Comparison of ENCODE assay signal across 20 cellular contexts in genomic region chr21:24163539-24163938, GRCh38.
DNase-seq lines count a peak whose midpoint lies in the region; ATAC-seq and TF ChIP-seq lines count a peak whose summit lies in the region.
"Had no signal": no experiment of that assay in that cellular context is flagged by ENCODE, and none has a peak within 500 bp of the region (broad histone marks: within the 10 kb centered on the region; RNA-seq: fewer than 3 reads in every experiment).

No MANE protein-coding gene starts in this region.

- no peaks in the 10 kb centered on the region for H3K27me3 ChIP-seq in Caco-2 (replicated peaks; ENCODE audit: control insufficient read depth, insufficient read depth, low read length)
- H3K27me3 ChIP-seq: BLaER1 treated with 17β-estradiol and CSF1 and Interleukin-3, amounts not matched to agents 10 nM and 100 nM had no signal

- no peaks in the 10 kb centered on the region for H3K4me1 ChIP-seq in Caco-2
- H3K4me1 ChIP-seq: A549; BLaER1 treated with 17β-estradiol and CSF1 and Interleukin-3, amounts not matched to agents 10 nM and 100 nM had no signal

- no peak overlapping the region for H3K4me3 ChIP-seq in Caco-2 (ENCODE audit: low read depth, low read length)
- H3K4me3 ChIP-seq: A549; BLaER1 treated with 17β-estradiol and CSF1 and Interleukin-3, amounts not matched to agents 10 nM and 100 nM; SK-N-MC had no signal

- no TSS peak for BruUV-seq in Caco-2 (replicated peaks; lab: Mats Ljungman, UMichigan)

- no peak overlapping the region for H3K4me3 Mint-ChIP-seq in activated naive CD8-positive, alpha-beta T cell treated with anti-CD3 and anti-CD28 coated beads for 36 hours
- no peak overlapping the region for H3K4me3 Mint-ChIP-seq in Caco-2 (ENCODE audit: unreplicated experiment)
- H3K4me3 Mint-ChIP-seq: CD4-positive, alpha-beta T cell had no signal

- no peak for TF ChIP-seq CTCF in Caco-2 (IDR thresholded peaks at IDR 0.05; ENCODE audit: insufficient read depth in 1 of 2, low read depth in 1 of 2, low read length in 1 of 2, severe bottlenecking in 1 of 2, unreplicated experiment in 1 of 2)

- no peaks in the 10 kb centered on the region for H3K36me3 Mint-ChIP-seq in activated naive CD8-positive, alpha-beta T cell treated with anti-CD3 and anti-CD28 coated beads for 36 hours
- H3K36me3 Mint-ChIP-seq in Caco-2 (ENCODE audit: insufficient read depth, unreplicated experiment), result no peaks in the 10 kb centered on the region

- POLR2A ChIA-PET in Caco-2 (lab: Charles Lee), result no interaction called here

- CTCF ChIA-PET in Caco-2 (lab: Charles Lee), result no interaction called here

- H3K36me3 ChIP-seq in Caco-2 (ENCODE audit: control insufficient read depth, insufficient read depth, low read length), result no peaks in the 10 kb centered on the region
- H3K36me3 ChIP-seq: BLaER1 treated with 17β-estradiol and CSF1 and Interleukin-3, amounts not matched to agents 10 nM and 100 nM had no signal

- peaks cover 4% of the 10 kb centered on the region for H3K27me3 Mint-ChIP-seq in activated naive CD8-positive, alpha-beta T cell treated with anti-CD3 and anti-CD28 coated beads for 36 hours
- peaks cover 2% of the 10 kb centered on the region for H3K27me3 Mint-ChIP-seq in Caco-2 (ENCODE audit: insufficient read depth, unreplicated experiment)
- H3K27me3 Mint-ChIP-seq: CD4-positive, alpha-beta T cell had no signal

- intact Hi-C loops in Caco-2 (cut with micrococcal nuclease; ENCODE audit: unreplicated experiment), result no loop called here

- H3K4me1 Mint-ChIP-seq in activated naive CD8-positive, alpha-beta T cell treated with anti-CD3 and anti-CD28 coated beads for 36 hours, result no peaks in the 10 kb centered on the region
- no peaks in the 10 kb centered on the region for H3K4me1 Mint-ChIP-seq in Caco-2 (ENCODE audit: low read depth, unreplicated experiment)

- H3K27ac Mint-ChIP-seq in activated naive CD8-positive, alpha-beta T cell treated with anti-CD3 and anti-CD28 coated beads for 36 hours, result no peak overlapping the region
- H3K27ac Mint-ChIP-seq in Caco-2 (ENCODE audit: unreplicated experiment), result no peak overlapping the region
- H3K27ac Mint-ChIP-seq: CD4-positive, alpha-beta T cell had no signal

- ATAC-seq in GM19467 (IDR thresholded peaks at IDR 0.05; ENCODE audit: unreplicated experiment), result no peak
- ATAC-seq: A549 had no signal

- no peaks in the 10 kb centered on the region for H3K9me3 ChIP-seq in Caco-2
- H3K9me3 ChIP-seq: A549; BLaER1 treated with 17β-estradiol and CSF1 and Interleukin-3, amounts not matched to agents 10 nM and 100 nM had no signal

- no peaks in the 10 kb centered on the region for H3K9me3 Mint-ChIP-seq in activated naive CD8-positive, alpha-beta T cell treated with anti-CD3 and anti-CD28 coated beads for 36 hours
- no peaks in the 10 kb centered on the region for H3K9me3 Mint-ChIP-seq in Caco-2 (ENCODE audit: unreplicated experiment)
- H3K9me3 Mint-ChIP-seq: CD4-positive, alpha-beta T cell had no signal

- DNase-seq in DMS53 (lab: John Stamatoyannopoulos, UW) (peak; percentile 77), NCI-H1417 treated with DMSO at 0.1 percent for 48 hours (lab: John Stamatoyannopoulos, UW) (peak; percentile 52), NCI-H2081 treated with DMSO at 0.1 percent for 48 hours (lab: John Stamatoyannopoulos, UW) (peak; percentile 56), NCI-H748 treated with DMSO at 0.1 percent for 48 hours (lab: John Stamatoyannopoulos, UW) (peak; percentile 59), Caco-2 (no peak)
- no peak for DNase-seq in activated naive CD8-positive, alpha-beta T cell treated with anti-CD3 and anti-CD28 coated beads for 36 hours
- DNase-seq: AML-193; CD4-positive, alpha-beta T cell; DND-41; NCI-H1048; NCI-H1694 treated with DMSO at 0.1 percent for 48 hours; NCI-H345; NCI-H510A treated with DMSO at 0.1 percent for 48 hours; NCI-H82; RPMI8226; SIG-M5 had no signal

Comparison
In these comparisons a context has a peak if more than half of its experiments do, and no peak if none do; other contexts are left out.
1. DNase-seq: peak in DMS53 (single experiment), NCI-H1417 treated with DMSO at 0.1 percent for 48 hours (single experiment), NCI-H2081 treated with DMSO at 0.1 percent for 48 hours (single experiment) and NCI-H748 treated with DMSO at 0.1 percent for 48 hours (single experiment); none in activated naive CD8-positive, alpha-beta T cell treated with anti-CD3 and anti-CD28 coated beads for 36 hours (single experiment) and Caco-2 (0 of 2).